ENCODE assay signal across 23 cellular contexts in the genomic region with DNA sequence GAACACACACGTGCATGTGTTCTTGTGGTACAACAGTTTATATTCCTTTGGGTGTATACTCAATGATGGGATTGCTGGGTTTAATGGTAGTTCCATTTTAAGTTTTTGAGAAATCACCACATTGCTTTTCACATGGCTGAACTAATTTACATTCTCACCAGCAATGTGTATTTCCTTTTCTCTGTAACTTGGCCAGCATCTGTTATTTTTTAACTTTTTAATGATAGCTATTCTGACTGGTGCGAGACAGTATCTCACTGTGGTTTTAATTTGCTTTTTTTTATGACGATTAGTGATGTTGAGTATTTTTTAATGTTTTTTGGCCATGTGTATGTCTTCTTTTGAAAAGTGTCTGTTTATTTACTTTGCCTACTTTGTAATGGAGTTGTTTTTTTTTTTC.
A peak's percentile ranks its signal among the peaks of the same experiment; 100 is the strongest.
DNase-seq lines count a peak whose midpoint lies in the region; ATAC-seq, FAIRE-seq and TF ChIP-seq lines count a peak whose summit lies in the region.
"Had no signal": no experiment of that assay in that cellular context is flagged by ENCODE, and none has a peak within 500 bp of the region (broad histone marks: within the 10 kb centered on the region; RNA-seq: fewer than 3 reads in every experiment).

No MANE protein-coding gene starts in this region.

- FAIRE-seq in endometrium (lab: Jason Lieb, UNC), result peak; percentile 90
- FAIRE-seq: A549, GM12878, GM12892, GM18507 had no signal

- peak; percentile 61 for ATAC-seq in GM18508 (IDR thresholded peaks at IDR 0.05; ENCODE audit: insufficient read depth, unreplicated experiment)
- peak; percentile 46 for ATAC-seq in left lobe of liver
- ATAC-seq in GM19467 (IDR thresholded peaks at IDR 0.05; ENCODE audit: unreplicated experiment), result no peak
- ATAC-seq: A549, GM12878 had no signal

- H3K36me3 ChIP-seq in transverse colon, result no peaks in the 10 kb centered on the region
- H3K36me3 ChIP-seq: BLaER1 treated with 17β-estradiol and CSF1 and Interleukin-3, amounts not matched to agents 10 nM and 100 nM had no signal

- H3K27me3 ChIP-seq in transverse colon, result no peaks in the 10 kb centered on the region
- H3K27me3 ChIP-seq: BLaER1 treated with 17β-estradiol and CSF1 and Interleukin-3, amounts not matched to agents 10 nM and 100 nM had no signal

- DNase-seq in left lobe of liver (ENCODE audit: low spot score) (no peak), transverse colon (no peak)
- DNase-seq: AML-193; CD4-positive, alpha-beta T cell; CD8-positive, alpha-beta memory T cell; COR-L47; DMS 273 treated with DMSO at 0.1 percent for 48 hours; DMS153; DMS53; DMS79; DND-41; EL; GDM1 had no signal

- TF ChIP-seq CTCF in transverse colon (IDR thresholded peaks at IDR 0.05), result no peak

- H3K27ac ChIP-seq in transverse colon, result no peak overlapping the region
- H3K27ac ChIP-seq: 22Rv1; A549; BLaER1 treated with 17β-estradiol and CSF1 and Interleukin-3, amounts not matched to agents 10 nM and 100 nM; C4-2B had no signal

- no peaks in the 10 kb centered on the region for H3K4me1 ChIP-seq in transverse colon
- H3K4me1 ChIP-seq: A549; BLaER1 treated with 17β-estradiol and CSF1 and Interleukin-3, amounts not matched to agents 10 nM and 100 nM had no signal

- TF ChIP-seq EP300 in transverse colon (IDR thresholded peaks at IDR 0.05; ENCODE audit: low read depth), result no peak

- no peak for TF ChIP-seq POLR2A in transverse colon (IDR thresholded peaks at IDR 0.05)

- intact Hi-C loops in transverse colon (cut with DNase I; ENCODE audit: low total_unique reads), result no loop called here

- H3K9me3 ChIP-seq in transverse colon, result no peaks in the 10 kb centered on the region
- H3K9me3 ChIP-seq: A549; BLaER1 treated with 17β-estradiol and CSF1 and Interleukin-3, amounts not matched to agents 10 nM and 100 nM had no signal

- 38 to 39% methylated on average over 3 of the region's 3 CpGs for WGBS in transverse colon (ENCODE audit: low coverage in 1 of 2), 2 donors

- H3K4me3 ChIP-seq in transverse colon, result no peak overlapping the region
- H3K4me3 ChIP-seq: A549; BLaER1 treated with 17β-estradiol and CSF1 and Interleukin-3, amounts not matched to agents 10 nM and 100 nM; GM12878 had no signal

- in situ Hi-C loops in transverse colon (cut with MboI; ENCODE audit: low pct_ligation_motif_present in 1 of 4, low pct_unique_long_range_greater_than_20kb in 1 of 4, low sequenced_read_pairs in 3 of 4), result no loop called here
